ENCODE assay signal across 16 cellular contexts in the genomic region with DNA sequence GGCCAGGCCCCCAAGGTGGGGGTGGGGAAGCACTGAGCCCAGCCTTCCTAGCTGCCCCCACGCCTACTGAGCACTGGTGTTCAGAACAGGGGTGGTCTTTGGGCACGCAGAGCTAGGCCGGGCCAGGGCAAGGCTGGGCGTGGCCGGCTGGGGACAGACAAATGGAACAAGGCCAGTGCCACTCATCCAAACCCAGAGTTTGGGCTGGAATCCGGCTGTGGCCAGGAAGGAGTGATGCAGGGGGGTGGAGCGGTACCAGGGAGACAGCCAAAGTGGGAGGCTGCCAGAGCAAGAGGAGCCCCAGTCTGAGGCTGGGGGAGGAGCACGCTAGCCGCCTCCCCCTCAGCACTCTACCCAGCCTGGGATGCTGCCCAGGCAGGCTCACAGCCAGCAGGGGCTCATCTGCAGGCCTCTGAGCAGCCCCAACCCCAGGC. TPM values are rescaled to one million over a fixed set of nuclear protein-coding genes. Genes with fewer than 3 reads are reported as not detected.
DNase-seq lines count a peak whose midpoint lies in the region; FAIRE-seq and TF ChIP-seq lines count a peak whose summit lies in the region.
"Had no signal": no experiment of that assay in that cellular context is flagged by ENCODE, and none has a peak within 500 bp of the region (broad histone marks: within the 10 kb centered on the region; RNA-seq: fewer than 3 reads in every experiment).

No MANE protein-coding gene starts in this region.

- peaks cover 92% of the 10 kb centered on the region for H3K36me3 ChIP-seq in left ventricle myocardium inferior

- peak overlapping the region in 3 of 5 experiments; percentile 46 to 88 (median 66) for H3K27ac Mint-ChIP-seq in brain
- H3K27ac Mint-ChIP-seq: activated T-cell treated with anti-CD3 and anti-CD28 coated beads, Interleukin-2, amount 50 U/mL, for 72 hours; progenitor cell of endocrine pancreas had no signal

- no peak for TF ChIP-seq CTCF in brain (conservative IDR thresholded peaks at IDR 0.05)
- TF ChIP-seq CTCF in left ventricle myocardium inferior (IDR thresholded peaks at IDR 0.05; ENCODE audit: borderline replicate concordance) = no peak
- no peak for TF ChIP-seq CTCF in GM13977 (IDR thresholded peaks at IDR 0.05; ENCODE audit: extremely low read depth, insufficient read depth, missing control alignments)

- no peak for FAIRE-seq in GM12892 (lab: Jason Lieb, UNC)

- no peaks in the 10 kb centered on the region for H3K9me3 ChIP-seq in left ventricle myocardium inferior (replicated peaks)
- H3K9me3 ChIP-seq: BLaER1 treated with 17β-estradiol and CSF1 and Interleukin-3, amounts not matched to agents 10 nM and 100 nM; body of pancreas had no signal

- H3K27me3 ChIP-seq in left ventricle myocardium inferior (ENCODE audit: low read depth) = no peaks in the 10 kb centered on the region
- H3K27me3 ChIP-seq: BLaER1 treated with 17β-estradiol and CSF1 and Interleukin-3, amounts not matched to agents 10 nM and 100 nM; body of pancreas had no signal

- DNase-seq in EH (ENCODE audit: low read depth) (peak; percentile 38), left ventricle myocardium inferior (no peak), posterior vena cava (ENCODE audit: low spot score) (peak; percentile 85), NCI-H82 (lab: John Stamatoyannopoulos, UW) (no peak), GM13977 (ENCODE audit: low spot score) (no peak), NCI-H1092 (lab: John Stamatoyannopoulos, UW) (no peak), GM12892 (ENCODE audit: insufficient read length) (no peak)
- DNase-seq: activated T-cell treated with anti-CD3 and anti-CD28 coated beads, Interleukin-2, amount 50 U/mL, for 72 hours; KBM-7; mesendoderm; NCI-H2081; stimulated activated CD4-positive, alpha-beta T cell treated with anti-CD3 and anti-CD28 coated beads, Interleukin-2, amount 100 ng/mL, for 24 hours had no signal

- intact Hi-C loops in left ventricle myocardium inferior (cut with micrococcal nuclease) = no loop called here
- intact Hi-C loops in posterior vena cava (cut with DNase I) = no loop called here

- H3K27ac ChIP-seq in left ventricle myocardium inferior (replicated peaks) = peak overlapping the region; percentile 5
- H3K27ac ChIP-seq: body of pancreas had no signal

- H3K27me3 Mint-ChIP-seq in brain = no peaks in the 10 kb centered on the region
- H3K27me3 Mint-ChIP-seq: progenitor cell of endocrine pancreas had no signal

- in situ Hi-C loops in GM13977 (cut with MboI; ENCODE audit: low pct_unique_long_range_greater_than_20kb, low sequenced_read_pairs, unreplicated experiment) = no loop called here

- TF ChIP-seq POLR2A in GM12892 (IDR thresholded peaks at IDR 0.05; ENCODE audit: low read depth, low read length) = no peak

- peaks cover 36% of the 10 kb centered on the region for H3K36me3 Mint-ChIP-seq in brain

- peaks cover 0 to 3% (median 0%) of the 10 kb centered on the region in 5 experiments for H3K9me3 Mint-ChIP-seq in brain
- H3K9me3 Mint-ChIP-seq: activated T-cell treated with anti-CD3 and anti-CD28 coated beads, Interleukin-2, amount 50 U/mL, for 72 hours had no signal

- H3K4me3 ChIP-seq in left ventricle myocardium inferior = no peak overlapping the region
- H3K4me3 ChIP-seq: BLaER1 treated with 17β-estradiol and CSF1 and Interleukin-3, amounts not matched to agents 10 nM and 100 nM; body of pancreas had no signal

- H3K4me1 ChIP-seq in left ventricle myocardium inferior = peaks cover 28% of the 10 kb centered on the region

- peaks cover 32% of the 10 kb centered on the region for H3K4me1 Mint-ChIP-seq in brain

- H3K4me3 Mint-ChIP-seq in brain = no peak overlapping the region
- H3K4me3 Mint-ChIP-seq: activated T-cell treated with anti-CD3 and anti-CD28 coated beads, Interleukin-2, amount 50 U/mL, for 72 hours had no signal

RNA-seq across cellular contexts. Expression of a gene that starts 9.3 kb away (rescaled TPM):
- 34.4 TPM for polyA plus RNA-seq in brain (ENCODE audit: insufficient read depth, low read depth, low replicate concordance)
- total RNA-seq in left ventricle myocardium inferior (37.2 TPM), posterior vena cava (10 to 100 TPM; 33.1 to 34.7 TPM)
- polyA plus RNA-seq in GM12892 (2012; ENCODE audit: missing spikeins) = 12.3 TPM

RNA-seq across cellular contexts. Expression of a gene that starts 11.0 kb away (rescaled TPM):
- polyA plus RNA-seq in brain (ENCODE audit: insufficient read depth, low read depth, low replicate concordance) = 3.8 TPM
- total RNA-seq in left ventricle myocardium inferior (5.9 TPM), posterior vena cava (1 to 10 TPM; 4.5 to 5.9 TPM)
- polyA plus RNA-seq in GM12892 (2012; ENCODE audit: missing spikeins) = 2.4 TPM

RNA-seq across cellular contexts. Expression of a gene that starts 11.7 kb away (rescaled TPM):
- polyA plus RNA-seq in brain (ENCODE audit: insufficient read depth, low read depth, low replicate concordance) = 94.7 TPM
- total RNA-seq in left ventricle myocardium inferior (31.9 TPM), posterior vena cava (10 to 100 TPM; 28.1 to 43.5 TPM)
- 14.8 TPM for polyA plus RNA-seq in GM12892 (2012; ENCODE audit: missing spikeins)

RNA-seq across cellular contexts. Expression of a gene that starts 15.1 kb away (rescaled TPM):
- 28.2 TPM for polyA plus RNA-seq in brain (ENCODE audit: insufficient read depth, low read depth, low replicate concordance)
- total RNA-seq in left ventricle myocardium inferior (5.9 TPM), posterior vena cava (10 to 100 TPM; 11.2 to 11.5 TPM)
- 1.0 TPM for polyA plus RNA-seq in GM12892 (2012; ENCODE audit: missing spikeins)

RNA-seq across cellular contexts. Expression of a gene that starts 44.9 kb away (rescaled TPM):
- 1.7 TPM for polyA plus RNA-seq in brain (ENCODE audit: insufficient read depth, low read depth, low replicate concordance)
- total RNA-seq in left ventricle myocardium inferior = 101 TPM
- total RNA-seq in posterior vena cava = 10 to 100 TPM; 26.7 to 31.6 TPM
- polyA plus RNA-seq in GM12892 (2012; ENCODE audit: missing spikeins) = 0.70 TPM
- total RNA-seq: progenitor cell of endocrine pancreas had no signal

Comparison
In these comparisons a context has a peak if more than half of its experiments do, and no peak if none do; other contexts are left out.
1. DNase-seq: peak in EH (single experiment) and posterior vena cava (single experiment); none in left ventricle myocardium inferior (single experiment), NCI-H82 (single experiment), GM13977 (single experiment), NCI-H1092 (single experiment) and GM12892 (single experiment).